In genomic region chr5:140402258-140403074, GRCh38 we compare ENCODE assay signal across 9 cellular contexts. TPM values are rescaled to one million over a fixed set of nuclear protein-coding genes. Genes with fewer than 3 reads are reported as not detected.
DNase-seq lines count a peak whose midpoint lies in the region; ATAC-seq and TF ChIP-seq lines count a peak whose summit lies in the region.
"Had no signal": no experiment of that assay in that cellular context is flagged by ENCODE, and none has a peak within 500 bp of the region (broad histone marks: within the 10 kb centered on the region; RNA-seq: fewer than 3 reads in every experiment).

No MANE protein-coding gene starts in this region.

- no peak overlapping the region for H3K4me3 Mint-ChIP-seq in type B pancreatic cell
- H3K4me3 Mint-ChIP-seq: dendritic cell treated with granulocyte-macrophage colony-stimulating factor and Interleukin-4, amounts not matched to agents 40 ng/mL and 50 ng/mL, for 4 days had no signal

- DNase-seq in DMS53 treated with DMSO at 0.1 percent for 48 hours (lab: John Stamatoyannopoulos, UW; ENCODE audit: unreplicated experiment) (peak; percentile 54), SHP77 (lab: John Stamatoyannopoulos, UW) (peak; percentile 48 to 70), glomerular endothelial cell (ENCODE audit: extremely low read depth, low read depth, low spot score) (peak; percentile 4), type B pancreatic cell (ENCODE audit: extremely low spot score, unreplicated experiment) (peak; percentile 72)
- peak; percentile 42 for DNase-seq in activated gamma-delta T cell treated with anti-CD3 and anti-CD28 coated beads, Interleukin-2, amount 50 U/mL, for 16 hours (ENCODE audit: low read depth)

- H3K4me1 ChIP-seq in parathyroid adenoma: no peaks in the 10 kb centered on the region

- H3K27me3 Mint-ChIP-seq in type B pancreatic cell: no peaks in the 10 kb centered on the region
- H3K27me3 Mint-ChIP-seq: dendritic cell treated with granulocyte-macrophage colony-stimulating factor and Interleukin-4, amounts not matched to agents 40 ng/mL and 50 ng/mL, for 4 days had no signal

- H3K27me3 ChIP-seq in parathyroid adenoma (ENCODE audit: control insufficient read depth, insufficient read depth, low read length): no peaks in the 10 kb centered on the region

- no peaks in the 10 kb centered on the region for H3K36me3 ChIP-seq in parathyroid adenoma (ENCODE audit: control insufficient read depth, insufficient read depth, low read length)

- peak overlapping the region; percentile 89 for H3K4me3 ChIP-seq in parathyroid adenoma (ENCODE audit: low read depth, low read length)

- no peaks in the 10 kb centered on the region for H3K9me3 ChIP-seq in parathyroid adenoma (ENCODE audit: control insufficient read depth, low read length)

- H3K27ac ChIP-seq in parathyroid adenoma: peak overlapping the region; percentile 87

- peaks cover 8% of the 10 kb centered on the region for H3K4me1 Mint-ChIP-seq in type B pancreatic cell (ENCODE audit: unreplicated experiment)

- TF ChIP-seq CTCF in parathyroid adenoma (IDR thresholded peaks at IDR 0.05) (no peak), type B pancreatic cell (conservative IDR thresholded peaks at IDR 0.05) (no peak)

- ATAC-seq in HG03354 (IDR thresholded peaks at IDR 0.05; ENCODE audit: poor library complexity, severe bottlenecking, unreplicated experiment): peak; percentile 1
- no peak for ATAC-seq in GM21576 (IDR thresholded peaks at IDR 0.05; ENCODE audit: unreplicated experiment)

- H3K9me3 Mint-ChIP-seq in type B pancreatic cell: no peaks in the 10 kb centered on the region
- H3K9me3 Mint-ChIP-seq: dendritic cell treated with granulocyte-macrophage colony-stimulating factor and Interleukin-4, amounts not matched to agents 40 ng/mL and 50 ng/mL, for 4 days had no signal

- peak overlapping the region; percentile 88 for H2AFZ ChIP-seq in parathyroid adenoma

- H3K36me3 Mint-ChIP-seq in type B pancreatic cell: peaks cover 9% of the 10 kb centered on the region

- peak overlapping the region; percentile 71 for H3K9ac ChIP-seq in parathyroid adenoma

- H3K79me2 ChIP-seq in parathyroid adenoma: peaks cover 43% of the 10 kb centered on the region

- no peak overlapping the region for H3K27ac Mint-ChIP-seq in type B pancreatic cell
- H3K27ac Mint-ChIP-seq: dendritic cell treated with granulocyte-macrophage colony-stimulating factor and Interleukin-4, amounts not matched to agents 40 ng/mL and 50 ng/mL, for 4 days had no signal

- H3K4me2 ChIP-seq in parathyroid adenoma (ENCODE audit: low read length): peak overlapping the region; percentile 93

RNA-seq across cellular contexts. Expression of gene ANKHD1, which starts 0.8 kb away (rescaled TPM):
- 42.1 and 59.7 TPM in 2 replicates for total RNA-seq in glomerular endothelial cell
- 108 and 129 TPM in 2 replicates for total RNA-seq in type B pancreatic cell (ENCODE audit: low replicate concordance)

RNA-seq across cellular contexts. Expression of gene SLC4A9, which starts 42.5 kb away (rescaled TPM):
- 0.06 TPM in 1 of 2 replicates, not detected in the other for total RNA-seq in glomerular endothelial cell
- total RNA-seq in type B pancreatic cell (ENCODE audit: low replicate concordance): 0.17 TPM in 1 of 2 replicates, not detected in the other

RNA-seq across cellular contexts. Expression of gene HBEGF, which starts 56.1 kb away (rescaled TPM):
- total RNA-seq in glomerular endothelial cell (59.6 and 86.3 TPM in 2 replicates), type B pancreatic cell (ENCODE audit: low replicate concordance) (4.7 and 4.9 TPM in 2 replicates)

Comparison
In these comparisons a context has a peak if more than half of its experiments do, and no peak if none do; other contexts are left out.
1. DNase-seq: peak in every context shown above with its lines; median percentile 72 in type B pancreatic cell; 59 in SHP77; 54 in DMS53 treated with DMSO at 0.1 percent for 48 hours; 42 in activated gamma-delta T cell treated with anti-CD3 and anti-CD28 coated beads, Interleukin-2, amount 50 U/mL, for 16 hours; 4 in glomerular endothelial cell.
2. RNA of gene HBEGF, which starts 56.1 kb away (total RNA-seq): 59.6 to 86.3 TPM in glomerular endothelial cell; 4.7 to 4.9 TPM in type B pancreatic cell; every median in the first group is over 10 times any median in the second.